Comparison of ENCODE assay signal across 1 cellular context in genomic region chrX:154371771-154372300, GRCh38.
TF ChIP-seq lines count a peak whose summit lies in the region.

No MANE protein-coding gene starts in this region.

TF ChIP-seq in SK-N-SH, 30 proteins besides CTCF, POLR2A, EP300 and RAD21 (continued from another document):
- TF ChIP-seq, protein P1, sequence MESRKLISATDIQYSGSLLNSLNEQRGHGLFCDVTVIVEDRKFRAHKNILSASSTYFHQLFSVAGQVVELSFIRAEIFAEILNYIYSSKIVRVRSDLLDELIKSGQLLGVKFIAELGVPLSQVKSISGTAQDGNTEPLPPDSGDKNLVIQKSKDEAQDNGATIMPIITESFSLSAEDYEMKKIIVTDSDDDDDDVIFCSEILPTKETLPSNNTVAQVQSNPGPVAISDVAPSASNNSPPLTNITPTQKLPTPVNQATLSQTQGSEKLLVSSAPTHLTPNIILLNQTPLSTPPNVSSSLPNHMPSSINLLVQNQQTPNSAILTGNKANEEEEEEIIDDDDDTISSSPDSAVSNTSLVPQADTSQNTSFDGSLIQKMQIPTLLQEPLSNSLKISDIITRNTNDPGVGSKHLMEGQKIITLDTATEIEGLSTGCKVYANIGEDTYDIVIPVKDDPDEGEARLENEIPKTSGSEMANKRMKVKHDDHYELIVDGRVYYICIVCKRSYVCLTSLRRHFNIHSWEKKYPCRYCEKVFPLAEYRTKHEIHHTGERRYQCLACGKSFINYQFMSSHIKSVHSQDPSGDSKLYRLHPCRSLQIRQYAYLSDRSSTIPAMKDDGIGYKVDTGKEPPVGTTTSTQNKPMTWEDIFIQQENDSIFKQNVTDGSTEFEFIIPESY (IDR thresholded peaks at IDR 0.05; ENCODE audit: borderline replicate concordance, low read depth) = no peak
- TF ChIP-seq MEF2A (IDR thresholded peaks at IDR 0.05; ENCODE audit: borderline replicate concordance, low read depth) (no peak), RCOR1 (IDR thresholded peaks at IDR 0.05; ENCODE audit: low read length) (no peak), MXI1 (IDR thresholded peaks at IDR 0.05; ENCODE audit: low read depth, low read length) (no peak), USF1 (IDR thresholded peaks at IDR 0.05; ENCODE audit: borderline replicate concordance, low read depth) (no peak), EZH2phosphoT487 (IDR thresholded peaks at IDR 0.05; ENCODE audit: borderline replicate concordance, low read depth) (no peak), FOSL2 (IDR thresholded peaks at IDR 0.05; ENCODE audit: borderline replicate concordance, low read depth) (no peak), TEAD4 (IDR thresholded peaks at IDR 0.05; ENCODE audit: borderline replicate concordance, insufficient read depth) (no peak), GABPA (IDR thresholded peaks at IDR 0.05; ENCODE audit: low read depth) (no peak)
- TF ChIP-seq, protein P2, sequence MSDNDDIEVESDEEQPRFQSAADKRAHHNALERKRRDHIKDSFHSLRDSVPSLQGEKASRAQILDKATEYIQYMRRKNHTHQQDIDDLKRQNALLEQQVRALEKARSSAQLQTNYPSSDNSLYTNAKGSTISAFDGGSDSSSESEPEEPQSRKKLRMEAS (IDR thresholded peaks at IDR 0.05; ENCODE audit: low read depth) = no peak
